ENCODE assay signal across 8 cellular contexts in genomic region chr3:141231923-141232861, GRCh38. TPM values are rescaled to one million over a fixed set of nuclear protein-coding genes. Genes with fewer than 3 reads are reported as not detected.
DNase-seq lines count a peak whose midpoint lies in the region; ATAC-seq lines count a peak whose summit lies in the region.

No MANE protein-coding gene starts in this region.

- H3K4me3 Mint-ChIP-seq in stimulated activated naive B cell treated with anti-CD40 and anti-IgM and Interleukin-4, amounts not matched to agents 10 μg/mL and 1 μg/mL and 100 μg/mL, for 72 hours: peak overlapping the region; percentile 65 to 96

- DNase-seq in SJSA1 (ENCODE audit: low read depth in 1 of 2, low spot score in 2 of 2): peak in 1 of 2 experiments; percentile 8
- peak in 22 of 61 donors; percentile 12 to 68 (median 38) for DNase-seq in caudate nucleus (lab: John Stamatoyannopoulos, UW)
- DNase-seq in stimulated activated naive B cell treated with anti-CD40 and anti-IgM and Interleukin-4, amounts not matched to agents 10 μg/mL and 1 μg/mL and 100 μg/mL, for 72 hours: no peak
- no peak for DNase-seq in DMS153 (lab: John Stamatoyannopoulos, UW)
- no peak for DNase-seq in middle frontal gyrus (ENCODE audit: extremely low spot score, low spot score)

- peak overlapping the region; percentile 87 for H3K9ac ChIP-seq in ES-I3 (ENCODE audit: low read depth, low read length)

- H3K4me1 ChIP-seq in ES-I3 (ENCODE audit: insufficient read depth, low read length) (peaks cover 11% of the 10 kb centered on the region; the same call in 1 of the 2 replicates), SJSA1 (replicated peaks) (peaks cover 54% of the 10 kb centered on the region)

- H3K27me3 Mint-ChIP-seq in stimulated activated naive B cell treated with anti-CD40 and anti-IgM and Interleukin-4, amounts not matched to agents 10 μg/mL and 1 μg/mL and 100 μg/mL, for 72 hours: peaks cover 4 to 7% of the 10 kb centered on the region in 2 donors

- H3K27ac ChIP-seq in SJSA1 (no peak overlapping the region), caudate nucleus (ENCODE audit: low read depth, low read length) (peak overlapping the region; percentile 62), layer of hippocampus (ENCODE audit: low read depth, low read length) (peak overlapping the region; percentile 56)

- peak overlapping the region; percentile 61 for H3K4me3 ChIP-seq in SJSA1

- H3K9me3 Mint-ChIP-seq in stimulated activated naive B cell treated with anti-CD40 and anti-IgM and Interleukin-4, amounts not matched to agents 10 μg/mL and 1 μg/mL and 100 μg/mL, for 72 hours: no peaks in the 10 kb centered on the region

- H3K27me3 ChIP-seq in SJSA1 (replicated peaks) (peaks cover 9% of the 10 kb centered on the region; the same call in 1 of the 2 replicates), layer of hippocampus (ENCODE audit: control insufficient read depth, insufficient read depth, low read length) (no peaks in the 10 kb centered on the region)

- H3K4me1 Mint-ChIP-seq in stimulated activated naive B cell treated with anti-CD40 and anti-IgM and Interleukin-4, amounts not matched to agents 10 μg/mL and 1 μg/mL and 100 μg/mL, for 72 hours: peaks cover 13 to 21% of the 10 kb centered on the region in 2 donors

- H3K36me3 ChIP-seq in ES-I3 (ENCODE audit: insufficient read depth, low read length) (no peaks in the 10 kb centered on the region), SJSA1 (no peaks in the 10 kb centered on the region)

- H3K36me3 Mint-ChIP-seq in stimulated activated naive B cell treated with anti-CD40 and anti-IgM and Interleukin-4, amounts not matched to agents 10 μg/mL and 1 μg/mL and 100 μg/mL, for 72 hours: no peaks in the 10 kb centered on the region

- peak; percentile 5 for ATAC-seq in HG02763 (IDR thresholded peaks at IDR 0.05; ENCODE audit: unreplicated experiment)
- peak; percentile 10 to 16 for ATAC-seq in stimulated activated naive B cell treated with anti-CD40 and anti-IgM and Interleukin-4, amounts not matched to agents 10 μg/mL and 1 μg/mL and 100 μg/mL, for 72 hours (replicated peaks)

- H3K9me3 ChIP-seq in ES-I3 (ENCODE audit: control insufficient read depth, insufficient read depth, low read length) (no peaks in the 10 kb centered on the region), SJSA1 (replicated peaks) (no peaks in the 10 kb centered on the region; the same call in 1 of the 2 replicates)

- H3K27ac Mint-ChIP-seq in stimulated activated naive B cell treated with anti-CD40 and anti-IgM and Interleukin-4, amounts not matched to agents 10 μg/mL and 1 μg/mL and 100 μg/mL, for 72 hours: peak overlapping the region; percentile 85

RNA-seq across cellular contexts. Expression of gene PXYLP1, which starts 0.6 kb away (rescaled TPM):
- total RNA-seq in SJSA1 (2014; rRNA removed; shearing (Covaris generic)): 3.0 and 5.3 TPM in 2 replicates
